ENCODE assay signal across 12 cellular contexts in genomic region chr12:69331846-69332684, GRCh38. TPM values are rescaled to one million over a fixed set of nuclear protein-coding genes. Genes with fewer than 3 reads are reported as not detected.
DNase-seq lines count a peak whose midpoint lies in the region; FAIRE-seq and TF ChIP-seq lines count a peak whose summit lies in the region.
"Had no signal": no experiment of that assay in that cellular context is flagged by ENCODE, and none has a peak within 500 bp of the region (broad histone marks: within the 10 kb centered on the region; RNA-seq: fewer than 3 reads in every experiment).

No MANE protein-coding gene starts in this region.

- DNase-seq in T-helper 2 cell treated with Interferon-gamma antibody and Interleukin-4, amounts not matched to agents 5 μg/mL and 100 μg/mL, for 36 hours (ENCODE audit: low spot score): no peak
- DNase-seq in T-helper 2 cell (no peak), keratinocyte (ENCODE audit: low read depth, low spot score) (peak; percentile 4), small intestine (peak; percentile 81), GM19238 (ENCODE audit: insufficient read length, low spot score) (no peak), NCI-H1930 (lab: John Stamatoyannopoulos, UW) (no peak), SW480 (ENCODE audit: low spot score) (no peak)
- DNase-seq: NCI-H510A, T-helper 9 cell had no signal

- peaks cover 13% of the 10 kb centered on the region for H3K27me3 Mint-ChIP-seq in T-helper 2 cell treated with Interferon-gamma antibody and Interleukin-4, amounts not matched to agents 5 μg/mL and 100 μg/mL, for 36 hours (ENCODE audit: low read depth)

- FAIRE-seq in keratinocyte (lab: Jason Lieb, UNC) (peak; percentile 34), small intestine (lab: Jason Lieb, UNC) (no peak)
- FAIRE-seq: GM12878 had no signal

- peaks cover 33% of the 10 kb centered on the region for H3K4me1 Mint-ChIP-seq in T-helper 2 cell treated with Interferon-gamma antibody and Interleukin-4, amounts not matched to agents 5 μg/mL and 100 μg/mL, for 36 hours (ENCODE audit: low read depth)

- no peaks in the 10 kb centered on the region for H3F3A ChIP-seq in SU-DHL-6 (ENCODE audit: insufficient read depth)

- H3K9ac ChIP-seq in SU-DHL-6 (ENCODE audit: low read length) (no peak overlapping the region; the same call in 1 of the 2 replicates), keratinocyte (ENCODE audit: control insufficient read depth, extremely low read depth, insufficient read depth, low read length) (no peak overlapping the region)

- no peaks in the 10 kb centered on the region for H3K27me3 ChIP-seq in SU-DHL-6 (ENCODE audit: low read length)
- no peaks in the 10 kb centered on the region for H3K27me3 ChIP-seq in keratinocyte (ENCODE audit: control insufficient read depth, extremely low read depth, insufficient read depth, low read length)
- H3K27me3 ChIP-seq in small intestine (ENCODE audit: control insufficient read depth in 2 of 2, insufficient read depth in 2 of 2, low read length in 2 of 2): no peaks in the 10 kb centered on the region

- TF ChIP-seq CTCF in SU-DHL-6 (IDR thresholded peaks at IDR 0.05; ENCODE audit: insufficient read depth, low read length, poor library complexity, severe bottlenecking): no peak
- no peak for TF ChIP-seq CTCF in keratinocyte (optimal IDR thresholded peaks at IDR 0.05 in 1 of 3, IDR thresholded peaks at IDR 0.05 in 1 of 3, conservative IDR thresholded peaks at IDR 0.05 in 1 of 3; ENCODE audit: extremely low read depth in 1 of 3, insufficient read depth in 2 of 3, low read length in 3 of 3)

- H3K4me3 Mint-ChIP-seq in T-helper 2 cell treated with Interferon-gamma antibody and Interleukin-4, amounts not matched to agents 5 μg/mL and 100 μg/mL, for 36 hours: peak overlapping the region; percentile 77

- H3K9me1 ChIP-seq in keratinocyte (ENCODE audit: control insufficient read depth, extremely low read depth, insufficient read depth, low read length): no peaks in the 10 kb centered on the region

- H3K4me3 ChIP-seq in SU-DHL-6 (ENCODE audit: insufficient read depth, low read length, poor library complexity, severe bottlenecking) (no peak overlapping the region), keratinocyte (ENCODE audit: control insufficient read depth in 2 of 3, extremely low read depth in 1 of 3, insufficient read depth in 2 of 3, low read depth in 1 of 3, low read length in 3 of 3) (peak overlapping the region in 1 of 3 experiments; percentile 46), small intestine (ENCODE audit: low read depth in 1 of 2, low read length in 2 of 2) (peak overlapping the region in 1 of 2 donors; percentile 47)

- H3K9me2 ChIP-seq in SU-DHL-6 (replicated peaks; ENCODE audit: insufficient read depth, low read length): no peaks in the 10 kb centered on the region

- H3K79me2 ChIP-seq in SU-DHL-6 (ENCODE audit: insufficient read depth, low read length): no peaks in the 10 kb centered on the region
- no peaks in the 10 kb centered on the region for H3K79me2 ChIP-seq in keratinocyte (ENCODE audit: control insufficient read depth, insufficient read depth, low read length)

- no peaks in the 10 kb centered on the region for H4K20me1 ChIP-seq in SU-DHL-6 (ENCODE audit: low read depth, low read length)
- H4K20me1 ChIP-seq in keratinocyte (ENCODE audit: control insufficient read depth, extremely low read depth, insufficient read depth, low read length): no peaks in the 10 kb centered on the region

- 20 to 53% (median 41%) methylated on average over 20 of the region's 20 CpGs for WGBS in small intestine, 3 donors

- dilution Hi-C loops in keratinocyte (cut with MboI; ENCODE audit: extremely low pct_ligation_motif_present, low sequenced_read_pairs): no loop called here

- no peak overlapping the region for H2AFZ ChIP-seq in SU-DHL-6 (ENCODE audit: low read depth, low read length, severe bottlenecking)
- peak overlapping the region; percentile 85 for H2AFZ ChIP-seq in keratinocyte (ENCODE audit: control insufficient read depth, low read length)

- H3K27ac ChIP-seq in SU-DHL-6 (ENCODE audit: low read depth, low read length): no peak overlapping the region
- H3K27ac ChIP-seq in keratinocyte (ENCODE audit: control insufficient read depth, insufficient read depth, low read length): no peak overlapping the region
- peak overlapping the region; percentile 81 to 90 for H3K27ac ChIP-seq in small intestine (ENCODE audit: low read depth in 1 of 2, low read length in 1 of 2)

- H3K4me1 ChIP-seq in keratinocyte (ENCODE audit: control insufficient read depth, extremely low read depth, insufficient read depth, low read length) (peaks cover 9% of the 10 kb centered on the region), small intestine (ENCODE audit: control insufficient read depth in 2 of 2, insufficient read depth in 1 of 2, low read depth in 1 of 2, low read length in 1 of 2) (no peaks in the 10 kb centered on the region)

- no peaks in the 10 kb centered on the region for H3K36me3 Mint-ChIP-seq in T-helper 2 cell treated with Interferon-gamma antibody and Interleukin-4, amounts not matched to agents 5 μg/mL and 100 μg/mL, for 36 hours (ENCODE audit: low read depth)

- peak overlapping the region; percentile 14 for H3K27ac Mint-ChIP-seq in T-helper 2 cell treated with Interferon-gamma antibody and Interleukin-4, amounts not matched to agents 5 μg/mL and 100 μg/mL, for 36 hours

- peak overlapping the region; percentile 87 for H3K4me2 ChIP-seq in SU-DHL-6 (ENCODE audit: low read depth, low read length, poor library complexity, severe bottlenecking)
- H3K4me2 ChIP-seq in keratinocyte (ENCODE audit: control insufficient read depth, extremely low read depth, insufficient read depth, low read depth, low read length): peak overlapping the region; percentile 71

- H3K9me3 ChIP-seq in SU-DHL-6 (ENCODE audit: insufficient read depth, low read length) (no peaks in the 10 kb centered on the region), keratinocyte (ENCODE audit: control insufficient read depth, low read depth, low read length) (no peaks in the 10 kb centered on the region), small intestine (ENCODE audit: control insufficient read depth, low read depth) (no peaks in the 10 kb centered on the region)

- no peaks in the 10 kb centered on the region for H3K9me3 Mint-ChIP-seq in T-helper 2 cell treated with Interferon-gamma antibody and Interleukin-4, amounts not matched to agents 5 μg/mL and 100 μg/mL, for 36 hours

- H3K36me3 ChIP-seq in SU-DHL-6 (ENCODE audit: low read length) (no peaks in the 10 kb centered on the region), keratinocyte (ENCODE audit: control insufficient read depth in 2 of 2, extremely low read depth in 1 of 2, insufficient read depth in 2 of 2, low read length in 2 of 2) (no peaks in the 10 kb centered on the region), small intestine (ENCODE audit: control insufficient read depth in 2 of 2, insufficient read depth in 2 of 2, low read length in 2 of 2) (no peaks in the 10 kb centered on the region)

RNA-seq across cellular contexts. Expression of gene LYZ, which starts 16.1 kb away (rescaled TPM):
- polyA plus RNA-seq in keratinocyte (not detected in 3 replicates), small intestine (100 to 1,000 TPM in 2 of 3 donors, 10 to 100 TPM in 1; 69.6 to 836 (median 280) TPM)
- polyA plus RNA-seq in keratinocyte (2011; ENCODE audit: low read depth): not detected
- not detected in 2 replicates for polyA plus RNA-seq in keratinocyte (2011; cell fraction: cytosol; rRNA removed)
- polyA plus RNA-seq in keratinocyte (2011; cell fraction: nucleus; rRNA removed): not detected in 2 replicates
- 0.18 TPM in 1 of 2 replicates, not detected in the other for polyA plus RNA-seq in keratinocyte (2012; ENCODE audit: low replicate concordance)
- polyA minus RNA-seq in keratinocyte: not detected in 3 replicates
- not detected for polyA minus RNA-seq in keratinocyte (2011; cell fraction: cytosol; rRNA and poly(A)+ RNA removed)
- polyA minus RNA-seq in keratinocyte (2011; cell fraction: nucleus; rRNA and poly(A)+ RNA removed): not detected in 2 replicates
- polyA plus RNA-seq: AG04450, GM12878 had no signal

RNA-seq across cellular contexts. Expression of gene YEATS4, which starts 27.5 kb away (rescaled TPM):
- polyA plus RNA-seq in keratinocyte: 9.6 to 21.0 TPM (median 11.8 TPM) in 3 replicates
- polyA plus RNA-seq in keratinocyte (2011; ENCODE audit: low read depth): 33.0 TPM
- polyA plus RNA-seq in keratinocyte (2011; cell fraction: cytosol; rRNA removed): 10.1 and 15.2 TPM in 2 replicates
- polyA plus RNA-seq in keratinocyte (2011; cell fraction: nucleus; rRNA removed): 8.5 and 9.5 TPM in 2 replicates
- 8.1 and 11.8 TPM in 2 replicates for polyA plus RNA-seq in keratinocyte (2012; ENCODE audit: low replicate concordance)
- 0.43 to 4.6 TPM (median 1.1 TPM) in 3 replicates for polyA minus RNA-seq in keratinocyte
- 10.9 TPM for polyA minus RNA-seq in keratinocyte (2011; cell fraction: cytosol; rRNA and poly(A)+ RNA removed)
- polyA minus RNA-seq in keratinocyte (2011; cell fraction: nucleus; rRNA and poly(A)+ RNA removed): 3.8 and 4.9 TPM in 2 replicates
- polyA plus RNA-seq in small intestine: 10 to 100 TPM; 12.5 to 23.0 (median 15.7) TPM

Comparison
In these comparisons a context has a peak if more than half of its experiments do, and no peak if none do; other contexts are left out.
1. DNase-seq: peak in keratinocyte (single experiment) and small intestine (single experiment); none in T-helper 2 cell treated with Interferon-gamma antibody and Interleukin-4, amounts not matched to agents 5 μg/mL and 100 μg/mL, for 36 hours (single experiment), T-helper 2 cell (0 of 5), GM19238 (single experiment), NCI-H1930 (0 of 2) and SW480 (single experiment).
2. H3K27ac ChIP-seq: peak in small intestine (2 of 2); none in SU-DHL-6 (single experiment) and keratinocyte (single experiment).
3. RNA of gene LYZ, which starts 16.1 kb away (polyA plus RNA-seq): 69.6 to 836 TPM in small intestine; 0.18 TPM in keratinocyte; every median in the first group is over 10 times any median in the second.